1 cellular context compared by ENCODE assay signal in genomic region chr5:58922392-58923171, GRCh38.
TF ChIP-seq lines count a peak whose summit lies in the region.

No MANE protein-coding gene starts in this region.

TF ChIP-seq in WTC11, 78 proteins besides CTCF, POLR2A, EP300 and RAD21 (continued from another document):
- no peak for TF ChIP-seq HMGXB4 (CRISPR knock-in tag; IDR thresholded peaks at IDR 0.05)
- no peak for TF ChIP-seq IRF1 (CRISPR knock-in tag; IDR thresholded peaks at IDR 0.05)
